In the genomic region with DNA sequence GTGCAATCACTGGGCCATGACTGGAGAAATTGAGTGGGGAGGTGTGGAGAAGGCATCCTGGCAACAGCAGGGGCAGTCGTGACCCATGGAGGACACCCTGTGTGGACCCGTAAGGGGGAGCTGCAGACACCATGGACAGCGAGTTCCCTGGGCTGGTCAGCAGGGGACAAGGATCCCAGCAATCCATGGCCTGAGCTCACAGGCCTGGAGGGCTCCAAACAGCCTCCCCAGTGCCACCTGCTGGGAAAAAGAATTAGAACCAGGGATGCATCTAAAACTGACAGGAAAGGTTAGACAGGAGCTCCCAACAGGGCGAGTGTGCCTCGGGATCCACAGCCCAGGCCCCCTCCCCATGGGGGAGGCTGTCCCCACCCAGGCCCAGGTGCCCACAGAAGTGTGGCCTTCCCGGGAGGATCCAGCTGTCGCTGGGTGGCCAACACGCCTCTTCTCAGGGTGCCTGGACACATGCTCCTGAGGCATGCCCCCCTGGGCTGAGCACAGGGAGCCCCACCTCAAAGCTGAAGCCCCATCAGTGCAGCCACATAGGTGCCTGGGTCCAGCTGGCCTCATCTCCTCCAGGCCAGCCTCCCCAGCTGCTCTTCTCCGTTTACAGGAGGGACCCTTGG, we compare ENCODE assay signal across 1 cellular context.
A peak's percentile ranks its signal among the peaks of the same experiment; 100 is the strongest.
TF ChIP-seq lines count a peak whose summit lies in the region.

No MANE protein-coding gene starts in this region.

TF ChIP-seq in K562, 482 proteins besides CTCF, POLR2A, EP300 and RAD21:
- TF ChIP-seq SMC3 (conservative IDR thresholded peaks at IDR 0.05; ENCODE audit: insufficient read depth, low read depth, low read length) (peak; percentile 42), EHMT2 (IDR thresholded peaks at IDR 0.05) (peak; percentile 55; the same call in 1 of the 2 replicates), HMG20A (CRISPR knock-in tag; conservative IDR thresholded peaks at IDR 0.05) (no peak), BMI1 (IDR thresholded peaks at IDR 0.05; ENCODE audit: low read length) (no peak), REST (CRISPR knock-in tag; IDR thresholded peaks at IDR 0.05; ENCODE audit: low read depth) (0 out of 2 replicates have a peak, but pooled peaks have one; percentile 71), IFI16 (CRISPR knock-in tag; IDR thresholded peaks at IDR 0.05) (no peak), GTF3C2 (IDR thresholded peaks at IDR 0.05; ENCODE audit: borderline replicate concordance, extremely low read depth, insufficient read length) (no peak), ZNF140 (CRISPR knock-in tag; IDR thresholded peaks at IDR 0.05) (no peak), TFAP4 (CRISPR knock-in tag; IDR thresholded peaks at IDR 0.05; ENCODE audit: borderline replicate concordance) (peak; percentile 18; the same call in 1 of the 2 replicates)
